In genomic region chrX:149937328-149937727, GRCh38 we compare ENCODE assay signal across 9 cellular contexts. TPM values are rescaled to one million over a fixed set of nuclear protein-coding genes. Genes with fewer than 3 reads are reported as not detected.
A peak's percentile ranks its signal among the peaks of the same experiment; 100 is the strongest.
DNase-seq lines count a peak whose midpoint lies in the region; ATAC-seq and TF ChIP-seq lines count a peak whose summit lies in the region.
"Not testable (repeated sequence)": the region's sequence is repeated elsewhere in the genome, so short reads cannot be mapped to it uniquely, and the experiment has no call there.
"Had no signal": no experiment of that assay in that cellular context is flagged by ENCODE, and none has a peak within 500 bp of the region (broad histone marks: within the 10 kb centered on the region; RNA-seq: fewer than 3 reads in every experiment).

No MANE protein-coding gene starts in this region.

- H2BK5ac ChIP-seq in mesendoderm (ENCODE audit: low read length) = not testable (repeated sequence)

- not testable (repeated sequence) for TF ChIP-seq CTCF in GM12875 (IDR thresholded peaks at IDR 0.05; ENCODE audit: borderline replicate concordance, insufficient read depth, low read depth, low read length); cardiac fibroblast (IDR thresholded peaks at IDR 0.05; ENCODE audit: low read depth, low read length); foreskin keratinocyte (conservative IDR thresholded peaks at IDR 0.05); uterus (IDR thresholded peaks at IDR 0.05)

- peaks cover 11% of the 10 kb centered on the region for H3K4me1 Mint-ChIP-seq in activated CD8-positive, alpha-beta T cell treated with anti-CD3 and anti-CD28 coated beads, Interleukin-2, amount 10 ng/mL, durations not matched to agents 7 days and 5 days (ENCODE audit: low read depth)

- H2BK120ac ChIP-seq in mesendoderm (ENCODE audit: low read depth, low read length) = not testable (repeated sequence)

- H3K23ac ChIP-seq in mesendoderm (ENCODE audit: low read length) = not testable (repeated sequence)

- CTCF ChIA-PET in activated CD8-positive, alpha-beta T cell treated with anti-CD3 and anti-CD28 coated beads, Interleukin-2, amount 10 ng/mL, durations not matched to agents 7 days and 5 days (lab: Charles Lee) = not testable (repeated sequence)

- TF ChIP-seq POLR2A in uterus (IDR thresholded peaks at IDR 0.05) = not testable (repeated sequence)

- not testable (repeated sequence) for H2BK15ac ChIP-seq in mesendoderm (replicated peaks; ENCODE audit: low read depth)

- no CpG with 5 or more reads among the region's 5 CpGs for WGBS in mesendoderm (ENCODE audit: extremely low coverage, insufficient coverage, low lambda C conversion rate)

- H3K9ac ChIP-seq in NT2/D1 (ENCODE audit: insufficient read length, low read depth) (peak overlapping the region; percentile 79), mesendoderm (ENCODE audit: low read length) (peak overlapping the region; percentile 88), rectal smooth muscle tissue (ENCODE audit: low read length) (peak overlapping the region; percentile 24)

- not testable (repeated sequence) for H3K79me1 ChIP-seq in mesendoderm (ENCODE audit: low read length)

- H3K4me3 Mint-ChIP-seq in activated CD8-positive, alpha-beta T cell treated with anti-CD3 and anti-CD28 coated beads, Interleukin-2, amount 10 ng/mL, durations not matched to agents 7 days and 5 days = peak overlapping the region; percentile 82

- POLR2A ChIA-PET in activated CD8-positive, alpha-beta T cell treated with anti-CD3 and anti-CD28 coated beads, Interleukin-2, amount 10 ng/mL, durations not matched to agents 7 days and 5 days (lab: Charles Lee) = interaction anchor here (2.5 kb wide), 1 partner anchor 21 kb away, joined by 14 read pairs; no protein-coding TSS in a partner anchor

- not testable (repeated sequence) for H3K9me3 Mint-ChIP-seq in activated CD8-positive, alpha-beta T cell treated with anti-CD3 and anti-CD28 coated beads, Interleukin-2, amount 10 ng/mL, durations not matched to agents 7 days and 5 days (ENCODE audit: insufficient read depth)

- H3K18ac ChIP-seq in mesendoderm (ENCODE audit: low read length) = not testable (repeated sequence)

- H2AK5ac ChIP-seq in mesendoderm (ENCODE audit: low read length) = not testable (repeated sequence)

- not testable (repeated sequence) for H3K36me3 ChIP-seq in NT2/D1 (ENCODE audit: insufficient read depth, insufficient read length, low read length); mesendoderm (ENCODE audit: control insufficient read depth, insufficient read depth, low read length); rectal smooth muscle tissue (ENCODE audit: control insufficient read depth, insufficient read depth, low read length); uterus

- DNase-seq in NT2/D1 (ENCODE audit: low read depth, low spot score); activated CD8-positive, alpha-beta T cell treated with anti-CD3 and anti-CD28 coated beads, Interleukin-2, amount 10 ng/mL, durations not matched to agents 7 days and 5 days; cardiac fibroblast (ENCODE audit: low read depth in 2 of 2); foreskin keratinocyte; mesendoderm; uterus: not testable (repeated sequence)

- intact Hi-C loops in uterus (cut with DNase I; ENCODE audit: low total_unique reads) = not testable (repeated sequence)

- peak overlapping the region; percentile 75 for H3K4me2 ChIP-seq in mesendoderm (ENCODE audit: low read length)

- peak overlapping the region; percentile 99 for H3K27ac Mint-ChIP-seq in activated CD8-positive, alpha-beta T cell treated with anti-CD3 and anti-CD28 coated beads, Interleukin-2, amount 10 ng/mL, durations not matched to agents 7 days and 5 days

- H3K27ac ChIP-seq in foreskin keratinocyte (peak overlapping the region; percentile 64), uterus (peak overlapping the region; percentile 87 to 90)
- H3K27ac ChIP-seq in mesendoderm (ENCODE audit: low read depth, low read length); rectal smooth muscle tissue (ENCODE audit: low read depth, low read length): not testable (repeated sequence)

- H3K56ac ChIP-seq in mesendoderm (ENCODE audit: low read length) = peak overlapping the region; percentile 91

- H3K27me3 ChIP-seq in NT2/D1 (ENCODE audit: insufficient read depth, insufficient read length); foreskin keratinocyte; mesendoderm (ENCODE audit: insufficient read depth, low read length, poor library complexity); rectal smooth muscle tissue (ENCODE audit: control insufficient read depth, insufficient read depth, low read length); uterus: not testable (repeated sequence)

- not testable (repeated sequence) for H3K9me3 ChIP-seq in NT2/D1 (ENCODE audit: insufficient read depth, low read length); uterus

- not testable (repeated sequence) for H3K27me3 Mint-ChIP-seq in activated CD8-positive, alpha-beta T cell treated with anti-CD3 and anti-CD28 coated beads, Interleukin-2, amount 10 ng/mL, durations not matched to agents 7 days and 5 days (ENCODE audit: low read depth)

- not testable (repeated sequence) for H4K8ac ChIP-seq in mesendoderm (ENCODE audit: low read depth, low read length)

- peak overlapping the region; percentile 62 for H3K4me3 ChIP-seq in GM12875 (ENCODE audit: low read depth, low read length)
- peak overlapping the region; percentile 68 for H3K4me3 ChIP-seq in NT2/D1 (ENCODE audit: insufficient read length, low read depth)
- peak overlapping the region; percentile 82 to 89 for H3K4me3 ChIP-seq in cardiac fibroblast (replicated peaks in 1 of 2; ENCODE audit: low read depth in 2 of 2, low read length in 2 of 2)
- peak overlapping the region; percentile 79 for H3K4me3 ChIP-seq in mesendoderm (ENCODE audit: low read length)
- H3K4me3 ChIP-seq in rectal smooth muscle tissue (ENCODE audit: low read length) = peak overlapping the region; percentile 53
- H3K4me3 ChIP-seq in uterus = peak overlapping the region; percentile 64 to 83

- H3K36me3 Mint-ChIP-seq in activated CD8-positive, alpha-beta T cell treated with anti-CD3 and anti-CD28 coated beads, Interleukin-2, amount 10 ng/mL, durations not matched to agents 7 days and 5 days (ENCODE audit: low read depth) = not testable (repeated sequence)

- H3K4me1 ChIP-seq in NT2/D1 (ENCODE audit: insufficient read depth, insufficient read length); foreskin keratinocyte; mesendoderm (ENCODE audit: control insufficient read depth, low read depth, low read length); rectal smooth muscle tissue (ENCODE audit: control insufficient read depth, insufficient read depth, low read length); uterus: not testable (repeated sequence)

- not testable (repeated sequence) for H3K79me2 ChIP-seq in mesendoderm (ENCODE audit: control insufficient read depth, insufficient read depth, low read length)

- not testable (repeated sequence) for H3K4ac ChIP-seq in mesendoderm (ENCODE audit: low read depth, low read length)

- not testable (repeated sequence) for ATAC-seq in activated CD8-positive, alpha-beta T cell treated with anti-CD3 and anti-CD28 coated beads, Interleukin-2, amount 10 ng/mL, durations not matched to agents 7 days and 5 days; foreskin keratinocyte

- H4K5ac ChIP-seq in mesendoderm (ENCODE audit: low read length) = not testable (repeated sequence)

RNA-seq across cellular contexts. Expression of gene EOLA2, which starts 1.0 kb away (rescaled TPM):
- 10 to 100 TPM; 22.0 to 23.1 TPM for total RNA-seq in activated CD8-positive, alpha-beta T cell treated with anti-CD3 and anti-CD28 coated beads, Interleukin-2, amount 10 ng/mL, durations not matched to agents 7 days and 5 days
- 20.7 and 22.5 TPM in 2 replicates for total RNA-seq in foreskin keratinocyte
- polyA plus RNA-seq in foreskin keratinocyte = 32.9 and 34.1 TPM in 2 replicates
- polyA plus RNA-seq in mesendoderm (2013, experiment 1 of 2) = 25.5 TPM
- polyA plus RNA-seq in mesendoderm (2013, experiment 2 of 2) = 23.6 TPM
- total RNA-seq in uterus = 10 to 100 TPM in 3 of 4 donors, 1 to 10 TPM in 1; 2.3 to 35.4 (median 13.6) TPM

RNA-seq across cellular contexts. Expression of gene HSFX4, which starts 8.0 kb away (rescaled TPM):
- not detected for total RNA-seq in activated CD8-positive, alpha-beta T cell treated with anti-CD3 and anti-CD28 coated beads, Interleukin-2, amount 10 ng/mL, durations not matched to agents 7 days and 5 days
- total RNA-seq in foreskin keratinocyte = not detected in 2 replicates
- polyA plus RNA-seq in foreskin keratinocyte = not detected in 2 replicates
- polyA plus RNA-seq in mesendoderm (2013, experiment 1 of 2) = not detected
- polyA plus RNA-seq in mesendoderm (2013, experiment 2 of 2) = not detected
- total RNA-seq in uterus = not detected
- total RNA-seq: left cardiac atrium had no signal

RNA-seq across cellular contexts. Expression of gene MAGEA8, which starts 56.3 kb away (rescaled TPM):
- total RNA-seq in activated CD8-positive, alpha-beta T cell treated with anti-CD3 and anti-CD28 coated beads, Interleukin-2, amount 10 ng/mL, durations not matched to agents 7 days and 5 days = not detected
- total RNA-seq in foreskin keratinocyte (not detected in 2 replicates), uterus (not detected)
- not detected in 2 replicates for polyA plus RNA-seq in foreskin keratinocyte
- not detected for polyA plus RNA-seq in mesendoderm (2013, experiment 1 of 2)
- polyA plus RNA-seq in mesendoderm (2013, experiment 2 of 2) = 0.03 TPM
- total RNA-seq: left cardiac atrium had no signal

Comparison
In these comparisons a context has a peak if more than half of its experiments do, and no peak if none do; other contexts are left out.
1. H3K9ac ChIP-seq: peak in every context shown above with its lines; median percentile 88 in mesendoderm; 79 in NT2/D1; 24 in rectal smooth muscle tissue.